13 cellular contexts compared by ENCODE assay signal in genomic region chr1:48246727-48247126, GRCh38. TPM values are rescaled to one million over a fixed set of nuclear protein-coding genes. Genes with fewer than 3 reads are reported as not detected.
A peak's percentile ranks its signal among the peaks of the same experiment; 100 is the strongest.
DNase-seq lines count a peak whose midpoint lies in the region; ATAC-seq and TF ChIP-seq lines count a peak whose summit lies in the region.
"Had no signal": no experiment of that assay in that cellular context is flagged by ENCODE, and none has a peak within 500 bp of the region (broad histone marks: within the 10 kb centered on the region; RNA-seq: fewer than 3 reads in every experiment).

No MANE protein-coding gene starts in this region.

- no peaks in the 10 kb centered on the region for H3K36me3 ChIP-seq in transverse colon
- H3K36me3 ChIP-seq: thoracic aorta had no signal

- peak; percentile 85 for DNase-seq in Right ventricle myocardium inferior (ENCODE audit: missing footprints)
- no peak for DNase-seq in cardiac septum (ENCODE audit: low spot score)
- DNase-seq in NCI-H2196 treated with DMSO at 0.1 percent for 48 hours (lab: John Stamatoyannopoulos, UW; ENCODE audit: unreplicated experiment) = peak; percentile 30
- peak in 33 of 42 donors; percentile 15 to 71 (median 44) for DNase-seq in head of caudate nucleus
- DNase-seq in transverse colon = peak; percentile 81
- DNase-seq: activated CD8-positive, alpha-beta memory T cell treated with anti-CD3 and anti-CD28 coated beads, Interleukin-2, amount 10 ng/mL, durations not matched to agents 7 days and 5 days; foreskin melanocyte; T-helper 17 cell had no signal

- no peaks in the 10 kb centered on the region for H3K9me3 ChIP-seq in transverse colon
- H3K9me3 ChIP-seq: thoracic aorta had no signal

- ATAC-seq in Right ventricle myocardium inferior (peak; percentile 57), HG02798 (IDR thresholded peaks at IDR 0.05; ENCODE audit: poor library complexity, unreplicated experiment) (no peak), GM21717 (IDR thresholded peaks at IDR 0.05; ENCODE audit: unreplicated experiment) (no peak), GM19395 (IDR thresholded peaks at IDR 0.05; ENCODE audit: unreplicated experiment) (no peak)
- ATAC-seq: activated CD8-positive, alpha-beta memory T cell treated with anti-CD3 and anti-CD28 coated beads, Interleukin-2, amount 10 ng/mL, durations not matched to agents 7 days and 5 days; T-helper 17 cell had no signal

- no peak for TF ChIP-seq EP300 in transverse colon (IDR thresholded peaks at IDR 0.05; ENCODE audit: low read depth)

- 67% methylated on average over 1 of the region's 1 CpG for WGBS in transverse colon (ENCODE audit: low coverage in 1 of 2), 2 donors

- intact Hi-C loops in Right ventricle myocardium inferior (cut with DNase I) (no loop called here), cardiac septum (cut with DNase I) (no loop called here), head of caudate nucleus (cut with DNase I) (no loop called here), transverse colon (cut with DNase I; ENCODE audit: low total_unique reads) (no loop called here)

- peak overlapping the region in 2 of 4 donors; percentile 7 to 46 for H3K27ac ChIP-seq in transverse colon
- H3K27ac ChIP-seq: thoracic aorta had no signal

- no peak for TF ChIP-seq CTCF in transverse colon (IDR thresholded peaks at IDR 0.05)

- no peak for TF ChIP-seq POLR2A in transverse colon (IDR thresholded peaks at IDR 0.05)

- H3K27me3 ChIP-seq in transverse colon = no peaks in the 10 kb centered on the region

- in situ Hi-C loops in transverse colon (cut with MboI; ENCODE audit: low pct_ligation_motif_present in 1 of 4, low pct_unique_long_range_greater_than_20kb in 1 of 4, low sequenced_read_pairs in 3 of 4) = loop anchor here in 1 of 4 donors (25.0 kb wide), 1 partner anchor 484 kb away; no protein-coding TSS in a partner anchor

- H3K4me3 ChIP-seq in transverse colon = no peak overlapping the region
- H3K4me3 ChIP-seq: thoracic aorta had no signal

- peaks cover 0 to 28% (median 15%) of the 10 kb centered on the region in 4 donors for H3K4me1 ChIP-seq in transverse colon

RNA-seq across cellular contexts. Expression of gene SLC5A9, which starts 24.2 kb away (rescaled TPM):
- total RNA-seq in Right ventricle myocardium inferior (0.16 TPM), cardiac septum (0.57 TPM), transverse colon (10 to 100 TPM in 1 of 4 donors, 1 to 10 TPM in 2, not detected in 1; 2.2 to 15.2 (median 3.0) TPM)
- total RNA-seq: activated CD8-positive, alpha-beta memory T cell treated with anti-CD3 and anti-CD28 coated beads, Interleukin-2, amount 10 ng/mL, durations not matched to agents 7 days and 5 days; pulmonary artery endothelial cell; T-helper 17 cell; thoracic aorta had no signal
